17 cellular contexts compared by ENCODE assay signal in genomic region chr4:141860974-141861373, GRCh38.
DNase-seq lines count a peak whose midpoint lies in the region; ATAC-seq, FAIRE-seq and TF ChIP-seq lines count a peak whose summit lies in the region.
"Had no signal": no experiment of that assay in that cellular context is flagged by ENCODE, and none has a peak within 500 bp of the region (broad histone marks: within the 10 kb centered on the region; RNA-seq: fewer than 3 reads in every experiment).

No MANE protein-coding gene starts in this region.

- TF ChIP-seq CTCF in GM23338 (conservative IDR thresholded peaks at IDR 0.05; ENCODE audit: low read depth in 2 of 2) (peak; percentile 57 to 81), LNCaP clone FGC (IDR thresholded peaks at IDR 0.05; ENCODE audit: control insufficient read depth, extremely low read depth, insufficient read depth) (peak; percentile 61), WERI-Rb-1 (IDR thresholded peaks at IDR 0.05; ENCODE audit: low read depth, low read length) (peak; percentile 51), keratinocyte (optimal IDR thresholded peaks at IDR 0.05 in 1 of 3, IDR thresholded peaks at IDR 0.05 in 1 of 3, conservative IDR thresholded peaks at IDR 0.05 in 1 of 3; ENCODE audit: extremely low read depth in 1 of 3, insufficient read depth in 2 of 3, low read length in 3 of 3) (peak; percentile 27 to 53 (median 45))

- H3K9ac ChIP-seq in keratinocyte (ENCODE audit: control insufficient read depth, extremely low read depth, insufficient read depth, low read length): no peak overlapping the region
- H3K9ac ChIP-seq: BLaER1 had no signal

- H3K79me2 ChIP-seq in GM23338 (replicated peaks; ENCODE audit: insufficient read depth) (no peaks in the 10 kb centered on the region), keratinocyte (ENCODE audit: control insufficient read depth, insufficient read depth, low read length) (no peaks in the 10 kb centered on the region)

- H3K27ac ChIP-seq in GM23338 (ENCODE audit: low read depth) (no peak overlapping the region), WERI-Rb-1 (no peak overlapping the region), keratinocyte (ENCODE audit: control insufficient read depth, insufficient read depth, low read length) (no peak overlapping the region)
- H3K27ac ChIP-seq: BLaER1, cardiac muscle cell, lower lobe of right lung, thoracic aorta had no signal

- H3F3A ChIP-seq in GM23338 (replicated peaks; ENCODE audit: low read depth): no peaks in the 10 kb centered on the region

- H3K9me3 ChIP-seq in WERI-Rb-1 (ENCODE audit: severe bottlenecking) (peaks cover 3% of the 10 kb centered on the region), keratinocyte (ENCODE audit: control insufficient read depth, low read depth, low read length) (no peaks in the 10 kb centered on the region)
- H3K9me3 ChIP-seq: lower lobe of right lung, thoracic aorta had no signal

- no peaks in the 10 kb centered on the region for H3K9me2 ChIP-seq in GM23338 (ENCODE audit: insufficient read depth)

- H3K36me3 ChIP-seq in GM23338 (ENCODE audit: insufficient read depth) (no peaks in the 10 kb centered on the region), WERI-Rb-1 (no peaks in the 10 kb centered on the region), keratinocyte (ENCODE audit: control insufficient read depth in 2 of 2, extremely low read depth in 1 of 2, insufficient read depth in 2 of 2, low read length in 2 of 2) (no peaks in the 10 kb centered on the region)
- H3K36me3 ChIP-seq: BLaER1, cardiac muscle cell, lower lobe of right lung, thoracic aorta had no signal

- H4K20me1 ChIP-seq in GM23338 (replicated peaks; ENCODE audit: insufficient read depth): no peaks in the 10 kb centered on the region
- H4K20me1 ChIP-seq in keratinocyte (ENCODE audit: control insufficient read depth, extremely low read depth, insufficient read depth, low read length): no peaks in the 10 kb centered on the region
- H4K20me1 ChIP-seq: BLaER1 had no signal

- H3K4me3 ChIP-seq in GM23338: no peak overlapping the region
- H3K4me3 ChIP-seq in LNCaP clone FGC (ENCODE audit: low read depth, low read length): no peak overlapping the region
- no peak overlapping the region for H3K4me3 ChIP-seq in WERI-Rb-1 (ENCODE audit: low read depth, low read length)
- no peak overlapping the region for H3K4me3 ChIP-seq in keratinocyte (ENCODE audit: control insufficient read depth in 2 of 3, extremely low read depth in 1 of 3, insufficient read depth in 2 of 3, low read depth in 1 of 3, low read length in 3 of 3)
- H3K4me3 ChIP-seq: BLaER1, cardiac muscle cell, lower lobe of right lung, smooth muscle cell, thoracic aorta had no signal

- H3K4me1 ChIP-seq in GM23338 (ENCODE audit: insufficient read depth) (no peaks in the 10 kb centered on the region), keratinocyte (ENCODE audit: control insufficient read depth, extremely low read depth, insufficient read depth, low read length) (no peaks in the 10 kb centered on the region)
- H3K4me1 ChIP-seq: BLaER1, lower lobe of right lung had no signal

- no peaks in the 10 kb centered on the region for H3K27me3 ChIP-seq in GM23338 (ENCODE audit: insufficient read depth)
- H3K27me3 ChIP-seq in WERI-Rb-1 (ENCODE audit: insufficient read depth, low read depth, severe bottlenecking): no peaks in the 10 kb centered on the region
- no peaks in the 10 kb centered on the region for H3K27me3 ChIP-seq in keratinocyte (ENCODE audit: control insufficient read depth, extremely low read depth, insufficient read depth, low read length)
- H3K27me3 ChIP-seq: BLaER1, cardiac muscle cell had no signal

- DNase-seq in GM23338 (ENCODE audit: low spot score): peak; percentile 21
- DNase-seq in LNCaP clone FGC (ENCODE audit: low read depth): no peak
- no peak for DNase-seq in WERI-Rb-1
- DNase-seq in keratinocyte (ENCODE audit: low read depth, low spot score): no peak
- no peak for DNase-seq in NCI-H2227 (lab: John Stamatoyannopoulos, UW; ENCODE audit: unreplicated experiment)
- no peak for DNase-seq in COR-L47 (lab: John Stamatoyannopoulos, UW)
- DNase-seq: activated CD8-positive, alpha-beta T cell treated with anti-CD3 and anti-CD28 coated beads, Interleukin-2, amount 10 ng/mL, durations not matched to agents 7 days and 5 days; DND-41; effector CD8-positive, alpha-beta T cell; lower lobe of right lung; naive thymus-derived CD8-positive, alpha-beta T cell had no signal

- H3K27ac Mint-ChIP-seq in GM23338: no peak overlapping the region
- H3K27ac Mint-ChIP-seq: activated CD8-positive, alpha-beta T cell treated with anti-CD3 and anti-CD28 coated beads, Interleukin-2, amount 10 ng/mL, durations not matched to agents 7 days and 5 days; IgD-negative memory B cell; naive thymus-derived CD8-positive, alpha-beta T cell had no signal

- dilution Hi-C loops in keratinocyte (cut with MboI; ENCODE audit: extremely low pct_ligation_motif_present, low sequenced_read_pairs): no loop called here

- H3K9me3 Mint-ChIP-seq in GM23338: peaks cover 10% of the 10 kb centered on the region; the same call in 2 of the 3 replicates

- FAIRE-seq in keratinocyte (lab: Jason Lieb, UNC): no peak

- peaks cover 4% of the 10 kb centered on the region for H3K36me3 Mint-ChIP-seq in GM23338 (ENCODE audit: low read depth)
- H3K36me3 Mint-ChIP-seq: IgD-negative memory B cell; naive thymus-derived CD8-positive, alpha-beta T cell had no signal

- ATAC-seq in GM23338: peak; percentile 65
- no peak for ATAC-seq in HG02973 (IDR thresholded peaks at IDR 0.05; ENCODE audit: unreplicated experiment)
- ATAC-seq: activated CD8-positive, alpha-beta T cell treated with anti-CD3 and anti-CD28 coated beads, Interleukin-2, amount 10 ng/mL, durations not matched to agents 7 days and 5 days; lower lobe of right lung; naive thymus-derived CD8-positive, alpha-beta T cell had no signal

- H2AFZ ChIP-seq in GM23338: no peak overlapping the region
- no peak overlapping the region for H2AFZ ChIP-seq in keratinocyte (ENCODE audit: control insufficient read depth, low read length)

- peaks cover 4% of the 10 kb centered on the region; the same call in 1 of the 3 replicates for H3K4me1 Mint-ChIP-seq in GM23338
- H3K4me1 Mint-ChIP-seq: IgD-negative memory B cell; naive thymus-derived CD8-positive, alpha-beta T cell had no signal

- no peaks in the 10 kb centered on the region for H3K9me1 ChIP-seq in keratinocyte (ENCODE audit: control insufficient read depth, extremely low read depth, insufficient read depth, low read length)

- H3K27me3 Mint-ChIP-seq in GM23338 (ENCODE audit: insufficient read depth, low read depth, poor library complexity): no peaks in the 10 kb centered on the region

- no peak overlapping the region for H3K4me3 Mint-ChIP-seq in GM23338
- H3K4me3 Mint-ChIP-seq: activated CD8-positive, alpha-beta T cell treated with anti-CD3 and anti-CD28 coated beads, Interleukin-2, amount 10 ng/mL, durations not matched to agents 7 days and 5 days; IgD-negative memory B cell; naive thymus-derived CD8-positive, alpha-beta T cell had no signal

- no peak overlapping the region for H3K4me2 ChIP-seq in GM23338
- H3K4me2 ChIP-seq in keratinocyte (ENCODE audit: control insufficient read depth, extremely low read depth, insufficient read depth, low read depth, low read length): no peak overlapping the region
- H3K4me2 ChIP-seq: BLaER1, smooth muscle cell had no signal

TF ChIP-seq in GM23338, 12 proteins besides CTCF, POLR2A, EP300 and RAD21 (continues in another document):
- no peak for TF ChIP-seq EZH2 (IDR thresholded peaks at IDR 0.05; ENCODE audit: low read depth, unreplicated experiment)
- TF ChIP-seq EZH2phosphoT487 (IDR thresholded peaks at IDR 0.05; ENCODE audit: unreplicated experiment): no peak
- no peak for TF ChIP-seq NANOG (IDR thresholded peaks at IDR 0.05; ENCODE audit: borderline replicate concordance)
- no peak for TF ChIP-seq ETS1 (IDR thresholded peaks at IDR 0.05)
- TF ChIP-seq POLR2AphosphoS5 (IDR thresholded peaks at IDR 0.05; ENCODE audit: low read depth): no peak
